In the genomic region with DNA sequence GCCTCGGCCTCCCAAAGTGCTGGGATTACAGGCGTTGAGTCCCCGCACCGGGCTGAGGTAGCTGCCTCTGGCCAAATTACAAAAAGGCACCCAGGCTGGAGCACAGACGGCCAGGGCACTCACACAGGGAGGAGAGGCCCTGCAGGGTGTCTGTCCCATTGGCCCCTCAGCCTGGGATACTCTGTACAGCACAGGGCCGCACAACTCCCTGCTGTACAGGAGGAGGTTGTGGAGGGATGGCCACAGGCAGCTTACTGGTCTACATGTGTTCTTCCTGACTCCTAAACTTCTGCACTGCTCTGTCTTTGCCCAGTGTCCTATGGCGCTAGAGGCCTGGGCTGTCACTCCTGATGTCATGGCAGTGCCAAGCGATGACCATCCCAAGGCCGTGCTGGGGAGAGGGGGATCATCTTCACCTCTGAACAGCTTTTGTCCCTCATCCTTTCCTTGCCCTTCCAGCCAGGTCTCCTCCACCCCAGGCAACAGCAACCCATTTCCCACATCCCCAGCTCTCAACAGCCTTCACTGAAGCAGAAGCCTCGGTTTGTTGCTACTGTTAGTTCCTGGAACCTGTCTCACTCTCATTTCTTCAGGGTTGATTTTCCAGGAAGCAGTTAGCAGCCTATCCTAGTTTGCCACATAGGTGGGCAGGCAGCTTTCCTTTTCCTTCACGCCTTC, we compare ENCODE assay signal across 16 cellular contexts. TPM values are rescaled to one million over a fixed set of nuclear protein-coding genes. Genes with fewer than 3 reads are reported as not detected.
DNase-seq lines count a peak whose midpoint lies in the region; ATAC-seq and TF ChIP-seq lines count a peak whose summit lies in the region.
"Had no signal": no experiment of that assay in that cellular context is flagged by ENCODE, and none has a peak within 500 bp of the region (broad histone marks: within the 10 kb centered on the region; RNA-seq: fewer than 3 reads in every experiment).

No MANE protein-coding gene starts in this region.

- CTCF ChIA-PET in WTC11 (lab: Charles Lee), result interaction anchor here (0.5 to 1.4 kb wide), 12 partner anchors 8 to 282 kb away, joined by 3 to 9 read pairs (median 4); no protein-coding TSS in a partner anchor

- H3K9me3 Mint-ChIP-seq in activated T-cell treated with anti-CD3 and anti-CD28 coated beads, Interleukin-2, amount 50 U/mL, for 4 hours, result no peaks in the 10 kb centered on the region
- H3K9me3 Mint-ChIP-seq in WTC11 (peaks cover 18% of the 10 kb centered on the region), immature natural killer cell (no peaks in the 10 kb centered on the region)
- no peaks in the 10 kb centered on the region for H3K9me3 Mint-ChIP-seq in stimulated activated memory B cell treated with anti-CD40 and anti-IgM and Interleukin-4, amounts not matched to agents 10 μg/mL and 1 μg/mL and 100 μg/mL, for 72 hours
- H3K9me3 Mint-ChIP-seq: memory B cell had no signal

- H3K4me1 Mint-ChIP-seq in activated T-cell treated with anti-CD3 and anti-CD28 coated beads, Interleukin-2, amount 50 U/mL, for 4 hours (ENCODE audit: low read depth), result peaks cover 25% of the 10 kb centered on the region
- H3K4me1 Mint-ChIP-seq in WTC11 (peaks cover 32% of the 10 kb centered on the region), immature natural killer cell (peaks cover 24 to 29% of the 10 kb centered on the region in 2 donors)
- peaks cover 23% of the 10 kb centered on the region for H3K4me1 Mint-ChIP-seq in stimulated activated memory B cell treated with anti-CD40 and anti-IgM and Interleukin-4, amounts not matched to agents 10 μg/mL and 1 μg/mL and 100 μg/mL, for 72 hours

- H3K4me1 ChIP-seq in upper lobe of right lung, result peaks cover 14% of the 10 kb centered on the region

- no peak overlapping the region for H3K4me3 ChIP-seq in upper lobe of right lung
- H3K4me3 ChIP-seq: GM23248, tibial nerve had no signal

- H3K9me3 ChIP-seq in upper lobe of right lung, result no peaks in the 10 kb centered on the region
- H3K9me3 ChIP-seq: tibial nerve had no signal

- intact Hi-C loops in upper lobe of right lung (cut with DNase I), result no loop called here

- no peak overlapping the region for H3K27ac ChIP-seq in upper lobe of right lung
- H3K27ac ChIP-seq: GM23248, tibial nerve had no signal

- TF ChIP-seq CTCF in WTC11 (IDR thresholded peaks at IDR 0.05) (no peak), upper lobe of right lung (IDR thresholded peaks at IDR 0.05) (no peak)

- peak overlapping the region; percentile 29; the same call in 1 of the 2 replicates for H3K27ac Mint-ChIP-seq in WTC11
- H3K27ac Mint-ChIP-seq in immature natural killer cell, result peak overlapping the region in 3 of 6 donors; percentile 29 to 70 (median 65)
- no peak overlapping the region for H3K27ac Mint-ChIP-seq in stimulated activated memory B cell treated with anti-CD40 and anti-IgM and Interleukin-4, amounts not matched to agents 10 μg/mL and 1 μg/mL and 100 μg/mL, for 72 hours
- H3K27ac Mint-ChIP-seq: memory B cell had no signal

- ATAC-seq in activated T-cell treated with anti-CD3 and anti-CD28 coated beads, Interleukin-2, amount 50 U/mL, for 4 hours, result no peak
- no peak for ATAC-seq in WTC11
- no peak for ATAC-seq in upper lobe of right lung
- ATAC-seq in GM18867 (IDR thresholded peaks at IDR 0.05; ENCODE audit: unreplicated experiment), result no peak
- no peak for ATAC-seq in stimulated activated memory B cell treated with anti-CD40 and anti-IgM and Interleukin-4, amounts not matched to agents 10 μg/mL and 1 μg/mL and 100 μg/mL, for 72 hours

- POLR2A ChIA-PET in WTC11 (lab: Charles Lee), result interaction anchor here (1.1 kb wide), 1 partner anchor 99 kb away, joined by 5 read pairs; a partner anchor contains a TSS

- DNase-seq in activated T-cell treated with anti-CD3 and anti-CD28 coated beads, Interleukin-2, amount 50 U/mL, for 4 hours, result no peak
- DNase-seq in activated T-cell treated with anti-CD3 and anti-CD28 coated beads, Interleukin-2, amount 50 U/mL, for 1 hour, result no peak
- no peak for DNase-seq in WTC11 (ENCODE audit: low spot score)
- DNase-seq in immature natural killer cell, result no peak
- DNase-seq in upper lobe of right lung, result peak; percentile 35
- no peak for DNase-seq in NCI-H1930 (lab: John Stamatoyannopoulos, UW)
- DNase-seq: activated CD8-positive, alpha-beta memory T cell treated with anti-CD3 and anti-CD28 coated beads, Interleukin-2, amount 50 U/mL, for 48 hours; dermis blood vessel endothelial cell; GM23248; kidney glomerular epithelial cell; NCI-H1694; NCI-H345 had no signal

- H3K36me3 Mint-ChIP-seq in activated T-cell treated with anti-CD3 and anti-CD28 coated beads, Interleukin-2, amount 50 U/mL, for 4 hours (ENCODE audit: insufficient read depth), result peaks cover 3% of the 10 kb centered on the region
- H3K36me3 Mint-ChIP-seq in WTC11 (peaks cover 20% of the 10 kb centered on the region), immature natural killer cell (no peaks in the 10 kb centered on the region)
- no peaks in the 10 kb centered on the region for H3K36me3 Mint-ChIP-seq in stimulated activated memory B cell treated with anti-CD40 and anti-IgM and Interleukin-4, amounts not matched to agents 10 μg/mL and 1 μg/mL and 100 μg/mL, for 72 hours

- no peaks in the 10 kb centered on the region for H3K27me3 ChIP-seq in upper lobe of right lung
- H3K27me3 ChIP-seq: tibial nerve had no signal

- no peaks in the 10 kb centered on the region for H3K36me3 ChIP-seq in upper lobe of right lung
- H3K36me3 ChIP-seq: tibial nerve had no signal

- no peaks in the 10 kb centered on the region for H3K27me3 Mint-ChIP-seq in activated T-cell treated with anti-CD3 and anti-CD28 coated beads, Interleukin-2, amount 50 U/mL, for 4 hours (ENCODE audit: low read depth)
- no peaks in the 10 kb centered on the region for H3K27me3 Mint-ChIP-seq in WTC11 (ENCODE audit: low read depth)
- peaks cover 4 to 13% (median 5%) of the 10 kb centered on the region in 3 donors for H3K27me3 Mint-ChIP-seq in immature natural killer cell (ENCODE audit: low read depth in 3 of 3)
- H3K27me3 Mint-ChIP-seq in stimulated activated memory B cell treated with anti-CD40 and anti-IgM and Interleukin-4, amounts not matched to agents 10 μg/mL and 1 μg/mL and 100 μg/mL, for 72 hours, result no peaks in the 10 kb centered on the region
- H3K27me3 Mint-ChIP-seq: memory B cell had no signal

- peak overlapping the region; percentile 24 for H3K4me3 Mint-ChIP-seq in activated T-cell treated with anti-CD3 and anti-CD28 coated beads, Interleukin-2, amount 50 U/mL, for 4 hours
- H3K4me3 Mint-ChIP-seq in WTC11 (peak overlapping the region; percentile 12), immature natural killer cell (peak overlapping the region; percentile 16 to 57 (median 46))
- H3K4me3 Mint-ChIP-seq in stimulated activated memory B cell treated with anti-CD40 and anti-IgM and Interleukin-4, amounts not matched to agents 10 μg/mL and 1 μg/mL and 100 μg/mL, for 72 hours, result no peak overlapping the region

TF ChIP-seq in WTC11, 78 proteins besides CTCF, POLR2A, EP300 and RAD21 (continues in another document):
- TF ChIP-seq ETV6 (CRISPR knock-in tag; IDR thresholded peaks at IDR 0.05) (no peak), NFATC4 (CRISPR knock-in tag; IDR thresholded peaks at IDR 0.05) (no peak), NR3C1 (CRISPR knock-in tag; conservative IDR thresholded peaks at IDR 0.05; ENCODE audit: low read depth) (no peak)
- TF ChIP-seq, protein P1, sequence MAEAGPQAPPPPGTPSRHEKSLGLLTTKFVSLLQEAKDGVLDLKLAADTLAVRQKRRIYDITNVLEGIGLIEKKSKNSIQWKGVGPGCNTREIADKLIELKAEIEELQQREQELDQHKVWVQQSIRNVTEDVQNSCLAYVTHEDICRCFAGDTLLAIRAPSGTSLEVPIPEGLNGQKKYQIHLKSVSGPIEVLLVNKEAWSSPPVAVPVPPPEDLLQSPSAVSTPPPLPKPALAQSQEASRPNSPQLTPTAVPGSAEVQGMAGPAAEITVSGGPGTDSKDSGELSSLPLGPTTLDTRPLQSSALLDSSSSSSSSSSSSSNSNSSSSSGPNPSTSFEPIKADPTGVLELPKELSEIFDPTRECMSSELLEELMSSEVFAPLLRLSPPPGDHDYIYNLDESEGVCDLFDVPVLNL (CRISPR knock-in tag; IDR thresholded peaks at IDR 0.05; ENCODE audit: borderline replicate concordance, low read depth), result no peak
- TF ChIP-seq, protein P2, sequence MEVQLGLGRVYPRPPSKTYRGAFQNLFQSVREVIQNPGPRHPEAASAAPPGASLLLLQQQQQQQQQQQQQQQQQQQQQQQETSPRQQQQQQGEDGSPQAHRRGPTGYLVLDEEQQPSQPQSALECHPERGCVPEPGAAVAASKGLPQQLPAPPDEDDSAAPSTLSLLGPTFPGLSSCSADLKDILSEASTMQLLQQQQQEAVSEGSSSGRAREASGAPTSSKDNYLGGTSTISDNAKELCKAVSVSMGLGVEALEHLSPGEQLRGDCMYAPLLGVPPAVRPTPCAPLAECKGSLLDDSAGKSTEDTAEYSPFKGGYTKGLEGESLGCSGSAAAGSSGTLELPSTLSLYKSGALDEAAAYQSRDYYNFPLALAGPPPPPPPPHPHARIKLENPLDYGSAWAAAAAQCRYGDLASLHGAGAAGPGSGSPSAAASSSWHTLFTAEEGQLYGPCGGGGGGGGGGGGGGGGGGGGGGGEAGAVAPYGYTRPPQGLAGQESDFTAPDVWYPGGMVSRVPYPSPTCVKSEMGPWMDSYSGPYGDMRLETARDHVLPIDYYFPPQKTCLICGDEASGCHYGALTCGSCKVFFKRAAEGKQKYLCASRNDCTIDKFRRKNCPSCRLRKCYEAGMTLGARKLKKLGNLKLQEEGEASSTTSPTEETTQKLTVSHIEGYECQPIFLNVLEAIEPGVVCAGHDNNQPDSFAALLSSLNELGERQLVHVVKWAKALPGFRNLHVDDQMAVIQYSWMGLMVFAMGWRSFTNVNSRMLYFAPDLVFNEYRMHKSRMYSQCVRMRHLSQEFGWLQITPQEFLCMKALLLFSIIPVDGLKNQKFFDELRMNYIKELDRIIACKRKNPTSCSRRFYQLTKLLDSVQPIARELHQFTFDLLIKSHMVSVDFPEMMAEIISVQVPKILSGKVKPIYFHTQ (CRISPR knock-in tag; IDR thresholded peaks at IDR 0.05), result no peak
- TF ChIP-seq, protein P3, sequence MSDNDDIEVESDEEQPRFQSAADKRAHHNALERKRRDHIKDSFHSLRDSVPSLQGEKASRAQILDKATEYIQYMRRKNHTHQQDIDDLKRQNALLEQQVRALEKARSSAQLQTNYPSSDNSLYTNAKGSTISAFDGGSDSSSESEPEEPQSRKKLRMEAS (CRISPR knock-in tag; IDR thresholded peaks at IDR 0.05), result no peak

RNA-seq across cellular contexts. Expression of a gene that starts 1.8 kb away (rescaled TPM):
- 10 to 100 TPM; 29.5 to 33.0 (median 30.4) TPM for total RNA-seq in activated T-cell treated with anti-CD3 and anti-CD28 coated beads, Interleukin-2, amount 50 U/mL, for 4 hours
- total RNA-seq in WTC11 (2021) (39.9 to 42.1 TPM (median 41.0 TPM) in 3 replicates), upper lobe of right lung (21.7 TPM)
- polyA plus RNA-seq in immature natural killer cell, result 10 to 100 TPM in 1 of 3 donors, 1 to 10 TPM in 2; 5.8 to 11.2 (median 9.0) TPM
